1 cellular context compared by ENCODE assay signal in the genomic region with DNA sequence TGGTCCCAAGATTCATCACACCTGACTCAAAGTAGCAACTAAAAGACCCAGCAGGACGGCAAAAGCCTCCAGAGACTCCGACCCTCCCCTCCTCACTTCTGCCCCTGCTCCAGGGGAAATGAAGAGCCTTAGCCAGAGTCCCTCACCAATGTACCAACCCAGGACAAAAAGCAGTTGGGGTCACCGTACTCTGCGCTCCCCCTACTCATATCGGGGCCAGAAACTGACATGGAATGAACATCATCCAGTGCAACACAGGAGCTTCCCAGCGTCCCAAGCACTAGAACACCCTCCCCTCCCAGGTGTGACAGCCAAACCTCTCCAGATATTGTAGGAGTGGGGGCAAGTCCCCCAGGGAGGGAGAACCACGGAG.
TF ChIP-seq lines count a peak whose summit lies in the region.

No MANE protein-coding gene starts in this region.

TF ChIP-seq in K562, 482 proteins besides CTCF, POLR2A, EP300 and RAD21:
- peak; percentile 47; the same call in 1 of the 2 replicates for TF ChIP-seq KAT7 (CRISPR knock-in tag; IDR thresholded peaks at IDR 0.05; ENCODE audit: borderline replicate concordance)
- TF ChIP-seq STAG1 (CRISPR knock-in tag; IDR thresholded peaks at IDR 0.05; ENCODE audit: borderline replicate concordance): 0 out of 2 replicates have a peak, but pooled peaks have one; percentile 13
- no peak for TF ChIP-seq CEBPB (tag; IDR thresholded peaks at IDR 0.05)
- TF ChIP-seq POLR2AphosphoS2 (IDR thresholded peaks at IDR 0.05; ENCODE audit: low read length): peak; percentile 44; the same call in 1 of the 2 replicates
- TF ChIP-seq TOE1 (IDR thresholded peaks at IDR 0.05; ENCODE audit: borderline replicate concordance): no peak
- TF ChIP-seq TOE1 (CRISPR knock-in tag; IDR thresholded peaks at IDR 0.05; ENCODE audit: borderline replicate concordance, low read depth): peak; percentile 7; the same call in 1 of the 2 replicates
- TF ChIP-seq, protein P1, sequence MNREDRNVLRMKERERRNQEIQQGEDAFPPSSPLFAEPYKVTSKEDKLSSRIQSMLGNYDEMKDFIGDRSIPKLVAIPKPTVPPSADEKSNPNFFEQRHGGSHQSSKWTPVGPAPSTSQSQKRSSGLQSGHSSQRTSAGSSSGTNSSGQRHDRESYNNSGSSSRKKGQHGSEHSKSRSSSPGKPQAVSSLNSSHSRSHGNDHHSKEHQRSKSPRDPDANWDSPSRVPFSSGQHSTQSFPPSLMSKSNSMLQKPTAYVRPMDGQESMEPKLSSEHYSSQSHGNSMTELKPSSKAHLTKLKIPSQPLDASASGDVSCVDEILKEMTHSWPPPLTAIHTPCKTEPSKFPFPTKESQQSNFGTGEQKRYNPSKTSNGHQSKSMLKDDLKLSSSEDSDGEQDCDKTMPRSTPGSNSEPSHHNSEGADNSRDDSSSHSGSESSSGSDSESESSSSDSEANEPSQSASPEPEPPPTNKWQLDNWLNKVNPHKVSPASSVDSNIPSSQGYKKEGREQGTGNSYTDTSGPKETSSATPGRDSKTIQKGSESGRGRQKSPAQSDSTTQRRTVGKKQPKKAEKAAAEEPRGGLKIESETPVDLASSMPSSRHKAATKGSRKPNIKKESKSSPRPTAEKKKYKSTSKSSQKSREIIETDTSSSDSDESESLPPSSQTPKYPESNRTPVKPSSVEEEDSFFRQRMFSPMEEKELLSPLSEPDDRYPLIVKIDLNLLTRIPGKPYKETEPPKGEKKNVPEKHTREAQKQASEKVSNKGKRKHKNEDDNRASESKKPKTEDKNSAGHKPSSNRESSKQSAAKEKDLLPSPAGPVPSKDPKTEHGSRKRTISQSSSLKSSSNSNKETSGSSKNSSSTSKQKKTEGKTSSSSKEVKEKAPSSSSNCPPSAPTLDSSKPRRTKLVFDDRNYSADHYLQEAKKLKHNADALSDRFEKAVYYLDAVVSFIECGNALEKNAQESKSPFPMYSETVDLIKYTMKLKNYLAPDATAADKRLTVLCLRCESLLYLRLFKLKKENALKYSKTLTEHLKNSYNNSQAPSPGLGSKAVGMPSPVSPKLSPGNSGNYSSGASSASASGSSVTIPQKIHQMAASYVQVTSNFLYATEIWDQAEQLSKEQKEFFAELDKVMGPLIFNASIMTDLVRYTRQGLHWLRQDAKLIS (CRISPR knock-in tag; IDR thresholded peaks at IDR 0.05): peak; percentile 83; the same call in 1 of the 2 replicates
- TF ChIP-seq DDX20 (tag; IDR thresholded peaks at IDR 0.05; ENCODE audit: low read depth): no peak
- TF ChIP-seq, protein P2, sequence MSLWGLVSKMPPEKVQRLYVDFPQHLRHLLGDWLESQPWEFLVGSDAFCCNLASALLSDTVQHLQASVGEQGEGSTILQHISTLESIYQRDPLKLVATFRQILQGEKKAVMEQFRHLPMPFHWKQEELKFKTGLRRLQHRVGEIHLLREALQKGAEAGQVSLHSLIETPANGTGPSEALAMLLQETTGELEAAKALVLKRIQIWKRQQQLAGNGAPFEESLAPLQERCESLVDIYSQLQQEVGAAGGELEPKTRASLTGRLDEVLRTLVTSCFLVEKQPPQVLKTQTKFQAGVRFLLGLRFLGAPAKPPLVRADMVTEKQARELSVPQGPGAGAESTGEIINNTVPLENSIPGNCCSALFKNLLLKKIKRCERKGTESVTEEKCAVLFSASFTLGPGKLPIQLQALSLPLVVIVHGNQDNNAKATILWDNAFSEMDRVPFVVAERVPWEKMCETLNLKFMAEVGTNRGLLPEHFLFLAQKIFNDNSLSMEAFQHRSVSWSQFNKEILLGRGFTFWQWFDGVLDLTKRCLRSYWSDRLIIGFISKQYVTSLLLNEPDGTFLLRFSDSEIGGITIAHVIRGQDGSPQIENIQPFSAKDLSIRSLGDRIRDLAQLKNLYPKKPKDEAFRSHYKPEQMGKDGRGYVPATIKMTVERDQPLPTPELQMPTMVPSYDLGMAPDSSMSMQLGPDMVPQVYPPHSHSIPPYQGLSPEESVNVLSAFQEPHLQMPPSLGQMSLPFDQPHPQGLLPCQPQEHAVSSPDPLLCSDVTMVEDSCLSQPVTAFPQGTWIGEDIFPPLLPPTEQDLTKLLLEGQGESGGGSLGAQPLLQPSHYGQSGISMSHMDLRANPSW (CRISPR knock-in tag; IDR thresholded peaks at IDR 0.05): no peak
